In genomic region chr2:226796840-226797288, GRCh38 we compare ENCODE assay signal across 9 cellular contexts. TPM values are rescaled to one million over a fixed set of nuclear protein-coding genes. Genes with fewer than 3 reads are reported as not detected.
DNase-seq lines count a peak whose midpoint lies in the region; ATAC-seq and TF ChIP-seq lines count a peak whose summit lies in the region.
"Had no signal": no experiment of that assay in that cellular context is flagged by ENCODE, and none has a peak within 500 bp of the region (broad histone marks: within the 10 kb centered on the region; RNA-seq: fewer than 3 reads in every experiment).

No MANE protein-coding gene starts in this region.

- H4K20me1 ChIP-seq in MM.1S (ENCODE audit: insufficient read depth, low read length) (no peaks in the 10 kb centered on the region), neural cell (ENCODE audit: insufficient read depth) (no peaks in the 10 kb centered on the region)

- no peak overlapping the region for H3K4me3 ChIP-seq in CD8-positive, alpha-beta memory T cell (ENCODE audit: low read length)
- no peak overlapping the region for H3K4me3 ChIP-seq in MM.1S (ENCODE audit: low read length)
- peak overlapping the region; percentile 97 for H3K4me3 ChIP-seq in neural cell (ENCODE audit: low read length)

- no peak for TF ChIP-seq RAD21 in neural cell (conservative IDR thresholded peaks at IDR 0.05)

- peaks cover 24 to 51% (median 28%) of the 10 kb centered on the region in 3 donors for H3K4me1 Mint-ChIP-seq in CD8-positive, alpha-beta memory T cell
- H3K4me1 Mint-ChIP-seq in effector memory CD8-positive, alpha-beta T cell (ENCODE audit: low read depth in 2 of 2), result peaks cover 17 to 22% of the 10 kb centered on the region in 2 donors

- H3K4me2 ChIP-seq in MM.1S (ENCODE audit: low read depth, low read length) (peak overlapping the region; percentile 72; the same call in 1 of the 2 replicates), neural cell (ENCODE audit: low read length) (no peak overlapping the region)
- H3K4me2 ChIP-seq: KMS-11 had no signal

- H3K4me3 Mint-ChIP-seq in CD8-positive, alpha-beta memory T cell, result peak overlapping the region in 4 of 7 donors; percentile 23 to 61 (median 52)
- peak overlapping the region; percentile 81 to 83 for H3K4me3 Mint-ChIP-seq in effector memory CD8-positive, alpha-beta T cell

- no peaks in the 10 kb centered on the region for H3K36me3 ChIP-seq in CD8-positive, alpha-beta memory T cell (ENCODE audit: insufficient read depth, low read length)
- H3K36me3 ChIP-seq in MM.1S (replicated peaks; ENCODE audit: insufficient read depth, low read length) (0 out of 2 replicates have a peak, but pooled peaks cover 3% of the 10 kb centered on the region), neural cell (ENCODE audit: insufficient read depth, low read length) (peaks cover 12% of the 10 kb centered on the region)

- H3K27me3 Mint-ChIP-seq in CD8-positive, alpha-beta memory T cell, result peaks cover 0 to 5% of the 10 kb centered on the region in 2 donors
- peaks cover 0 to 8% of the 10 kb centered on the region in 2 donors for H3K27me3 Mint-ChIP-seq in effector memory CD8-positive, alpha-beta T cell

- no peaks in the 10 kb centered on the region for H3K27me3 ChIP-seq in CD8-positive, alpha-beta memory T cell (ENCODE audit: insufficient read depth, low read length, poor library complexity, severe bottlenecking)
- H3K27me3 ChIP-seq in MM.1S (replicated peaks; ENCODE audit: insufficient read depth, low read length), result no peaks in the 10 kb centered on the region
- no peaks in the 10 kb centered on the region for H3K27me3 ChIP-seq in neural cell (ENCODE audit: insufficient read depth, low read depth, low read length)

- H3K9me2 ChIP-seq in MM.1S (replicated peaks; ENCODE audit: insufficient read depth, low read length), result no peaks in the 10 kb centered on the region
- H3K9me2 ChIP-seq in neural cell (ENCODE audit: insufficient read depth, low read length), result no peaks in the 10 kb centered on the region

- TF ChIP-seq CTCF in MM.1S (IDR thresholded peaks at IDR 0.05; ENCODE audit: low read length), result peak; percentile 34
- no peak for TF ChIP-seq CTCF in neural cell (IDR thresholded peaks at IDR 0.05; ENCODE audit: poor library complexity, severe bottlenecking)

- no peak overlapping the region for H3K27ac ChIP-seq in CD8-positive, alpha-beta memory T cell (ENCODE audit: low read depth, low read length)
- no peak overlapping the region for H3K27ac ChIP-seq in MM.1S (ENCODE audit: low read length)
- H3K27ac ChIP-seq in neural cell (ENCODE audit: low read length), result no peak overlapping the region
- H3K27ac ChIP-seq: KMS-11 had no signal

- no peak overlapping the region for H3K27ac Mint-ChIP-seq in CD8-positive, alpha-beta memory T cell
- no peak overlapping the region for H3K27ac Mint-ChIP-seq in effector memory CD8-positive, alpha-beta T cell

- H3K79me2 ChIP-seq in MM.1S (ENCODE audit: low read length), result peaks cover 69% of the 10 kb centered on the region
- H3K79me2 ChIP-seq in neural cell (replicated peaks; ENCODE audit: insufficient read depth, low read length), result peaks cover 74% of the 10 kb centered on the region

- CTCF ChIA-PET in CD8-positive, alpha-beta memory T cell (lab: Charles Lee), result interaction anchor here (0.9 kb wide), 1 partner anchor 96 kb away, joined by 3 read pairs; no protein-coding TSS in a partner anchor

- no peaks in the 10 kb centered on the region for H3K9me3 ChIP-seq in CD8-positive, alpha-beta memory T cell (ENCODE audit: low read length)
- H3K9me3 ChIP-seq in MM.1S (replicated peaks; ENCODE audit: insufficient read depth, low read length) (no peaks in the 10 kb centered on the region), neural cell (ENCODE audit: low read length) (peaks cover 2% of the 10 kb centered on the region)

- peaks cover 22% of the 10 kb centered on the region for H3K4me1 ChIP-seq in CD8-positive, alpha-beta memory T cell (ENCODE audit: insufficient read depth, low read length)
- H3K4me1 ChIP-seq in MM.1S (ENCODE audit: low read length), result peaks cover 15% of the 10 kb centered on the region; the same call in 1 of the 2 replicates

- POLR2A ChIA-PET in CD8-positive, alpha-beta memory T cell (lab: Charles Lee), result interaction anchor here (0.6 kb wide), 1 partner anchor 25 kb away, joined by 3 read pairs; no protein-coding TSS in a partner anchor

- H3K9me3 Mint-ChIP-seq in CD8-positive, alpha-beta memory T cell, result no peaks in the 10 kb centered on the region
- H3K9me3 Mint-ChIP-seq in effector memory CD8-positive, alpha-beta T cell, result no peaks in the 10 kb centered on the region

- ATAC-seq in effector memory CD8-positive, alpha-beta T cell (replicated peaks), result no peak
- ATAC-seq in GM19452 (IDR thresholded peaks at IDR 0.05; ENCODE audit: unreplicated experiment), result no peak
- ATAC-seq in GM18519 (IDR thresholded peaks at IDR 0.05; ENCODE audit: low FRiP score, unreplicated experiment), result no peak

- H3K36me3 Mint-ChIP-seq in CD8-positive, alpha-beta memory T cell, result peaks cover 0 to 3% (median 0%) of the 10 kb centered on the region in 3 donors
- H3K36me3 Mint-ChIP-seq in effector memory CD8-positive, alpha-beta T cell (ENCODE audit: insufficient read depth), result peaks cover 6% of the 10 kb centered on the region

- TF ChIP-seq EP300 in neural cell (conservative IDR thresholded peaks at IDR 0.05; ENCODE audit: poor library complexity, severe bottlenecking), result no peak

- no peak for DNase-seq in CD8-positive, alpha-beta memory T cell
- DNase-seq in MM.1S (no peak), NCI-H146 (lab: John Stamatoyannopoulos, UW) (no peak), midbrain (lab: John Stamatoyannopoulos, UW) (no peak)
- DNase-seq in effector memory CD8-positive, alpha-beta T cell, result no peak

- H3F3A ChIP-seq in MM.1S (ENCODE audit: insufficient read depth, low read length) (peaks cover 39% of the 10 kb centered on the region), neural cell (ENCODE audit: insufficient read depth, low read length, poor library complexity, severe bottlenecking) (peaks cover 3% of the 10 kb centered on the region)

- H2AFZ ChIP-seq in MM.1S (ENCODE audit: low read length) (no peak overlapping the region), neural cell (ENCODE audit: low read depth, low read length) (no peak overlapping the region)

- no peak overlapping the region for H3K9ac ChIP-seq in MM.1S (ENCODE audit: low read length)
- H3K9ac ChIP-seq in neural cell (ENCODE audit: low read length), result no peak overlapping the region
- H3K9ac ChIP-seq: KMS-11 had no signal

TF ChIP-seq in neural cell, 6 proteins besides CTCF, POLR2A, EP300 and RAD21:
- TF ChIP-seq REST (IDR thresholded peaks at IDR 0.05; ENCODE audit: borderline replicate concordance), result no peak
- TF ChIP-seq MXI1 (conservative IDR thresholded peaks at IDR 0.05; ENCODE audit: poor library complexity, severe bottlenecking), result no peak
- TF ChIP-seq POLR2AphosphoS5 (IDR thresholded peaks at IDR 0.05), result no peak
- no peak for TF ChIP-seq TAF1 (IDR thresholded peaks at IDR 0.05; ENCODE audit: low read depth)
- no peak for TF ChIP-seq EZH2 (IDR thresholded peaks at IDR 0.05; ENCODE audit: borderline replicate concordance, insufficient read depth, low read length, poor library complexity, severe bottlenecking)
- TF ChIP-seq SMC3 (conservative IDR thresholded peaks at IDR 0.05; ENCODE audit: poor library complexity), result no peak
TF ChIP-seq in neural cell: peak in this region for 0.

RNA-seq across cellular contexts. Expression of gene IRS1, which starts 2.8 kb away (rescaled TPM):
- total RNA-seq in CD8-positive, alpha-beta memory T cell, result 1 to 10 TPM; 3.6 to 3.9 TPM
- polyA plus RNA-seq in CD8-positive, alpha-beta memory T cell, result 0.20 TPM
- polyA plus RNA-seq in neural cell, result 7.2 and 7.4 TPM in 2 replicates
- polyA minus RNA-seq in neural cell, result 23.6 and 29.6 TPM in 2 replicates

RNA-seq across cellular contexts. Expression of gene RHBDD1, which starts 39.0 kb away (rescaled TPM):
- 10 to 100 TPM; 32.8 to 35.7 TPM for total RNA-seq in CD8-positive, alpha-beta memory T cell
- 19.2 TPM for polyA plus RNA-seq in CD8-positive, alpha-beta memory T cell
- 5.4 and 14.1 TPM in 2 replicates for polyA plus RNA-seq in neural cell
- 66.0 and 78.1 TPM in 2 replicates for polyA minus RNA-seq in neural cell
